ENCODE assay signal across 8 cellular contexts in genomic region chr11:95922536-95923440, GRCh38. TPM values are rescaled to one million over a fixed set of nuclear protein-coding genes. Genes with fewer than 3 reads are reported as not detected.
DNase-seq lines count a peak whose midpoint lies in the region; ATAC-seq, FAIRE-seq and TF ChIP-seq lines count a peak whose summit lies in the region.

No MANE protein-coding gene starts in this region.

- peaks cover 5% of the 10 kb centered on the region for H3K27me3 Mint-ChIP-seq in endothelial cell (ENCODE audit: unreplicated experiment)
- no peaks in the 10 kb centered on the region for H3K27me3 Mint-ChIP-seq in osteocyte (ENCODE audit: unreplicated experiment)

- H3K27ac ChIP-seq in PC-3 (ENCODE audit: low read length), result peak overlapping the region; percentile 81

- no peak for DNase-seq in H7
- peak; percentile 36 for DNase-seq in PC-3
- no peak for DNase-seq in endothelial cell (ENCODE audit: low spot score)
- DNase-seq in osteocyte (ENCODE audit: extremely low spot score, unreplicated experiment), result no peak
- no peak for DNase-seq in NCI-H1436 treated with DMSO at 0.1 percent for 48 hours (lab: John Stamatoyannopoulos, UW)
- DNase-seq in GM12892 (ENCODE audit: insufficient read length), result no peak

- H4K20me1 ChIP-seq in PC-3 (ENCODE audit: low read length), result no peaks in the 10 kb centered on the region

- POLR2A ChIA-PET in PC-3 (lab: Charles Lee; ENCODE audit: unreplicated experiment), result interaction anchor here (0.8 kb wide), 1 partner anchor 74 kb away, joined by 3 read pairs; no protein-coding TSS in a partner anchor

- H3F3A ChIP-seq in PC-3 (ENCODE audit: low read length, unreplicated experiment), result no peaks in the 10 kb centered on the region

- H3K9me3 Mint-ChIP-seq in endothelial cell (ENCODE audit: unreplicated experiment) (no peaks in the 10 kb centered on the region), osteocyte (ENCODE audit: unreplicated experiment) (no peaks in the 10 kb centered on the region)

- no peaks in the 10 kb centered on the region for H3K27me3 ChIP-seq in H7 (ENCODE audit: control insufficient read depth, insufficient read depth, low read length)
- no peaks in the 10 kb centered on the region for H3K27me3 ChIP-seq in PC-3 (ENCODE audit: low read length)

- peak overlapping the region; percentile 83 for H2AFZ ChIP-seq in PC-3 (ENCODE audit: low read length)

- peak overlapping the region; percentile 90 for H3K9ac ChIP-seq in PC-3 (ENCODE audit: low read length)

- peaks cover 29% of the 10 kb centered on the region for H3K4me1 ChIP-seq in PC-3 (ENCODE audit: insufficient read depth, low read length)

- H3K9me3 ChIP-seq in PC-3 (ENCODE audit: low read length), result no peaks in the 10 kb centered on the region

- H3K79me2 ChIP-seq in PC-3 (ENCODE audit: low read length), result peaks cover 71% of the 10 kb centered on the region

- ATAC-seq in PC-3, result no peak
- no peak for ATAC-seq in HG03095 (IDR thresholded peaks at IDR 0.05; ENCODE audit: unreplicated experiment)
- ATAC-seq in GM18502 (IDR thresholded peaks at IDR 0.05; ENCODE audit: poor library complexity, unreplicated experiment), result no peak

- TSS peak; percentile 40 for BruUV-seq in PC-3 (replicated peaks; lab: Mats Ljungman, UMichigan)

- H3K36me3 Mint-ChIP-seq in endothelial cell (ENCODE audit: low read depth, unreplicated experiment) (peaks cover 6% of the 10 kb centered on the region), osteocyte (ENCODE audit: unreplicated experiment) (no peaks in the 10 kb centered on the region)

- peaks cover 23% of the 10 kb centered on the region for H3K4me1 Mint-ChIP-seq in endothelial cell (ENCODE audit: unreplicated experiment)
- peaks cover 28% of the 10 kb centered on the region for H3K4me1 Mint-ChIP-seq in osteocyte (ENCODE audit: unreplicated experiment)

- peak overlapping the region; percentile 98 for H3K4me3 Mint-ChIP-seq in endothelial cell (ENCODE audit: unreplicated experiment)
- H3K4me3 Mint-ChIP-seq in osteocyte (ENCODE audit: unreplicated experiment), result peak overlapping the region; percentile 100

- TF ChIP-seq CTCF in PC-3 (conservative IDR thresholded peaks at IDR 0.05; ENCODE audit: low read depth, low read length) (no peak), endothelial cell (IDR thresholded peaks at IDR 0.05; ENCODE audit: unreplicated experiment) (no peak), osteocyte (IDR thresholded peaks at IDR 0.05) (no peak)

- CTCF ChIA-PET in PC-3 (lab: Charles Lee), result interaction anchor here (0.7 to 1.0 kb wide), 4 partner anchors 20 to 420 kb away, joined by 3 to 4 read pairs (median 3); partner anchors contain the start of gene MAML2

- H3K9me2 ChIP-seq in PC-3 (replicated peaks; ENCODE audit: low read length), result no peaks in the 10 kb centered on the region

- FAIRE-seq in GM12892 (lab: Jason Lieb, UNC), result no peak

- intact Hi-C loops in PC-3 (cut with micrococcal nuclease), result no loop called here

- H3K4me3 ChIP-seq in H7 (ENCODE audit: insufficient read depth, low read depth, low read length) (peak overlapping the region; percentile 57), PC-3 (ENCODE audit: low read length) (peak overlapping the region; percentile 85)

- H3K27ac Mint-ChIP-seq in endothelial cell (ENCODE audit: unreplicated experiment) (peak overlapping the region; percentile 99), osteocyte (ENCODE audit: unreplicated experiment) (peak overlapping the region; percentile 100)

- H3K36me3 ChIP-seq in H7 (replicated peaks; ENCODE audit: control insufficient read depth, insufficient read depth, low read length) (no peaks in the 10 kb centered on the region), PC-3 (ENCODE audit: low read depth, low read length) (no peaks in the 10 kb centered on the region)

- TF ChIP-seq POLR2A in GM12892 (IDR thresholded peaks at IDR 0.05; ENCODE audit: low read depth, low read length), result no peak

- peak overlapping the region; percentile 86 for H3K4me2 ChIP-seq in PC-3 (ENCODE audit: low read length)

RNA-seq across cellular contexts. Expression of gene MTMR2, which starts 1.1 kb away (rescaled TPM):
- 36.8 and 43.5 TPM in 2 replicates for total RNA-seq in H7 (2014; rRNA removed; shearing (Covaris generic))
- total RNA-seq in PC-3 (2014; rRNA removed) (31.7 and 32.2 TPM in 2 replicates), endothelial cell (ENCODE audit: unreplicated experiment) (65.0 TPM), osteocyte (41.1 and 43.1 TPM in 2 replicates)
- 19.3 TPM for polyA plus RNA-seq in GM12892 (2012; ENCODE audit: missing spikeins)
